Comparison of ENCODE assay signal across 11 cellular contexts in genomic region chr13:38180670-38181069, GRCh38.
DNase-seq lines count a peak whose midpoint lies in the region; ATAC-seq and TF ChIP-seq lines count a peak whose summit lies in the region.
"Had no signal": no experiment of that assay in that cellular context is flagged by ENCODE, and none has a peak within 500 bp of the region (broad histone marks: within the 10 kb centered on the region; RNA-seq: fewer than 3 reads in every experiment).

No MANE protein-coding gene starts in this region.

- H3K4me3 Mint-ChIP-seq in activated T-helper 1 cell treated with anti-CD3 and anti-CD28 coated beads, Interleukin-12 subunit alpha, Interleukin-12 subunit beta, Interleukin-2, Interleukin-4 antibody, amounts not matched to agents 30 ng/mL and 10 ng/mL and 1 ng/mL, durations not matched to agents 14 hours and 24 hours and 36 hours: peak overlapping the region; percentile 72

- DNase-seq in A172 (ENCODE audit: low spot score) (peak; percentile 3), NCI-H446 treated with DMSO at 0.1 percent for 48 hours (lab: John Stamatoyannopoulos, UW) (no peak), NCI-H1436 (lab: John Stamatoyannopoulos, UW) (no peak), DMS53 treated with DMSO at 0.1 percent for 48 hours (lab: John Stamatoyannopoulos, UW; ENCODE audit: unreplicated experiment) (no peak), mucosa of descending colon (no peak)
- DNase-seq in activated T-helper 1 cell treated with anti-CD3 and anti-CD28 coated beads, Interleukin-12 subunit alpha, Interleukin-12 subunit beta, Interleukin-2, Interleukin-4 antibody, amounts not matched to agents 30 ng/mL and 10 ng/mL and 1 ng/mL, durations not matched to agents 14 hours and 24 hours and 36 hours (ENCODE audit: low spot score): no peak
- DNase-seq: DMS79, NCI-H526, occipital lobe had no signal

- H3K4me1 Mint-ChIP-seq in activated T-helper 1 cell treated with anti-CD3 and anti-CD28 coated beads, Interleukin-12 subunit alpha, Interleukin-12 subunit beta, Interleukin-2, Interleukin-4 antibody, amounts not matched to agents 30 ng/mL and 10 ng/mL and 1 ng/mL, durations not matched to agents 14 hours and 24 hours and 36 hours (ENCODE audit: low read depth): peaks cover 13% of the 10 kb centered on the region

- intact Hi-C loops in activated T-helper 1 cell treated with anti-CD3 and anti-CD28 coated beads, Interleukin-12 subunit alpha, Interleukin-12 subunit beta, Interleukin-2, Interleukin-4 antibody, amounts not matched to agents 30 ng/mL and 10 ng/mL and 1 ng/mL, durations not matched to agents 14 hours and 24 hours and 36 hours (cut with micrococcal nuclease): no loop called here
- intact Hi-C loops in mucosa of descending colon (cut with DNase I, micrococcal nuclease): no loop called here

- no peak for TF ChIP-seq CTCF in mucosa of descending colon (IDR thresholded peaks at IDR 0.05)

- no peak overlapping the region for H3K4me3 ChIP-seq in mucosa of descending colon

- peaks cover 2% of the 10 kb centered on the region for H3K27me3 Mint-ChIP-seq in activated T-helper 1 cell treated with anti-CD3 and anti-CD28 coated beads, Interleukin-12 subunit alpha, Interleukin-12 subunit beta, Interleukin-2, Interleukin-4 antibody, amounts not matched to agents 30 ng/mL and 10 ng/mL and 1 ng/mL, durations not matched to agents 14 hours and 24 hours and 36 hours (ENCODE audit: insufficient read depth)

- H3K36me3 Mint-ChIP-seq in activated T-helper 1 cell treated with anti-CD3 and anti-CD28 coated beads, Interleukin-12 subunit alpha, Interleukin-12 subunit beta, Interleukin-2, Interleukin-4 antibody, amounts not matched to agents 30 ng/mL and 10 ng/mL and 1 ng/mL, durations not matched to agents 14 hours and 24 hours and 36 hours (ENCODE audit: low read depth): peaks cover 3% of the 10 kb centered on the region

- no peaks in the 10 kb centered on the region for H3K9me3 Mint-ChIP-seq in activated T-helper 1 cell treated with anti-CD3 and anti-CD28 coated beads, Interleukin-12 subunit alpha, Interleukin-12 subunit beta, Interleukin-2, Interleukin-4 antibody, amounts not matched to agents 30 ng/mL and 10 ng/mL and 1 ng/mL, durations not matched to agents 14 hours and 24 hours and 36 hours

- no peaks in the 10 kb centered on the region for H3K9me3 ChIP-seq in mucosa of descending colon

- no peaks in the 10 kb centered on the region for H3K36me3 ChIP-seq in mucosa of descending colon (ENCODE audit: low read depth)

- peak overlapping the region; percentile 21 for H3K27ac Mint-ChIP-seq in activated T-helper 1 cell treated with anti-CD3 and anti-CD28 coated beads, Interleukin-12 subunit alpha, Interleukin-12 subunit beta, Interleukin-2, Interleukin-4 antibody, amounts not matched to agents 30 ng/mL and 10 ng/mL and 1 ng/mL, durations not matched to agents 14 hours and 24 hours and 36 hours

- ATAC-seq in GM18858 (IDR thresholded peaks at IDR 0.05; ENCODE audit: unreplicated experiment) (peak; percentile 79), HG03025 (IDR thresholded peaks at IDR 0.05; ENCODE audit: low FRiP score, unreplicated experiment) (peak; percentile 77), mucosa of descending colon (no peak)

- no peaks in the 10 kb centered on the region for H3K4me1 ChIP-seq in mucosa of descending colon (ENCODE audit: low read depth)
